Comparison of ENCODE assay signal across 17 cellular contexts in the genomic region with DNA sequence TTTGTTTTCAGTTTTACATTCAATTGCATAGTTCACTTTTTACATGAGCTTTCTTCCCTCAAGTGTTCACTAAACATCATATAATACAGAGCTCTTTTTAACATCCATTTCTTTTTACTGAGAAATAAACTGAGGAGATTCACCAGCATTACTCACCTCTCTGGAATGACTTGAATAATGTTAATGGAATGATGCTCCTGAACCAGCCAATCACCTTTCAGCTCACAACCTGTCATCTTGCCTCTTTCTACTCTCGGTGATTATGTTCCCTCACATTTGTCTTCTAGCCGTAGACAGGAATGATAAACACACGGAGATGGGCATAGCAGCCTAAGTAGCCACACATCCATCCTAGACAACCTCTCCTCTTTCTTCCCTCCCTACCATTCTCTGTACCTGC.
DNase-seq lines count a peak whose midpoint lies in the region; ATAC-seq and TF ChIP-seq lines count a peak whose summit lies in the region.
"Had no signal": no experiment of that assay in that cellular context is flagged by ENCODE, and none has a peak within 500 bp of the region (broad histone marks: within the 10 kb centered on the region; RNA-seq: fewer than 3 reads in every experiment).

No MANE protein-coding gene starts in this region.

- peaks cover 20% of the 10 kb centered on the region for H3K4me1 Mint-ChIP-seq in mesothelial cell of epicardium
- H3K4me1 Mint-ChIP-seq: immature natural killer cell had no signal

- no peak for TF ChIP-seq EP300 in sigmoid colon (IDR thresholded peaks at IDR 0.05)

- WGBS in sigmoid colon, 2 donors = 79 to 87% methylated on average over 3 of the region's 3 CpGs

- H3K4me3 Mint-ChIP-seq in mesothelial cell of epicardium = no peak overlapping the region
- H3K4me3 Mint-ChIP-seq: immature natural killer cell; neural crest cell; stimulated activated naive CD8-positive, alpha-beta T cell treated with anti-CD3 and anti-CD28 coated beads, Interleukin-15, Interleukin-2, amounts not matched to agents 100 ng/mL and 50 ng/mL, for 24 hours had no signal

- TF ChIP-seq CTCF in mesothelial cell of epicardium (IDR thresholded peaks at IDR 0.05; ENCODE audit: unreplicated experiment) (no peak), sigmoid colon (IDR thresholded peaks at IDR 0.05) (no peak), upper lobe of right lung (IDR thresholded peaks at IDR 0.05) (no peak)

- H3K36me3 ChIP-seq in sigmoid colon (no peaks in the 10 kb centered on the region), upper lobe of right lung (no peaks in the 10 kb centered on the region)

- H3K27ac Mint-ChIP-seq in mesothelial cell of epicardium = peak overlapping the region; percentile 2
- H3K27ac Mint-ChIP-seq: immature natural killer cell; stimulated activated naive CD8-positive, alpha-beta T cell treated with anti-CD3 and anti-CD28 coated beads, Interleukin-15, Interleukin-2, amounts not matched to agents 100 ng/mL and 50 ng/mL, for 24 hours had no signal

- no peaks in the 10 kb centered on the region for H3K9me3 ChIP-seq in sigmoid colon
- H3K9me3 ChIP-seq in upper lobe of right lung = no peaks in the 10 kb centered on the region

- no peaks in the 10 kb centered on the region for H3K36me3 Mint-ChIP-seq in mesothelial cell of epicardium

- H3K9me3 Mint-ChIP-seq in mesothelial cell of epicardium = no peaks in the 10 kb centered on the region
- H3K9me3 Mint-ChIP-seq: stimulated activated naive CD8-positive, alpha-beta T cell treated with anti-CD3 and anti-CD28 coated beads, Interleukin-15, Interleukin-2, amounts not matched to agents 100 ng/mL and 50 ng/mL, for 24 hours had no signal

- TF ChIP-seq POLR2A in sigmoid colon (IDR thresholded peaks at IDR 0.05) = no peak

- peaks cover 6% of the 10 kb centered on the region for H3K27me3 Mint-ChIP-seq in mesothelial cell of epicardium (ENCODE audit: low read depth)

- no peak overlapping the region for H3K27ac ChIP-seq in sigmoid colon
- no peak overlapping the region for H3K27ac ChIP-seq in upper lobe of right lung

- H3K4me1 ChIP-seq in sigmoid colon (peaks cover 0 to 10% (median 0%) of the 10 kb centered on the region in 4 donors), upper lobe of right lung (no peaks in the 10 kb centered on the region)

- peak; percentile 83 for DNase-seq in Daoy (ENCODE audit: low read depth)
- DNase-seq in NCI-H226 = peak; percentile 96
- DNase-seq in dedifferentiated amniotic fluid mesenchymal stem cell (ENCODE audit: extremely low spot score) = peak; percentile 47
- no peak for DNase-seq in mesothelial cell of epicardium (ENCODE audit: low spot score in 2 of 2, unreplicated experiment in 2 of 2)
- no peak for DNase-seq in SHP77 (lab: John Stamatoyannopoulos, UW)
- DNase-seq in sigmoid colon = no peak
- no peak for DNase-seq in central memory CD4-positive, alpha-beta T cell
- no peak for DNase-seq in upper lobe of right lung
- DNase-seq: activated CD4-positive, alpha-beta T cell treated with anti-CD3 and anti-CD28 coated beads for 1 hour; COR-L47; effector memory CD4-positive, alpha-beta T cell; immature natural killer cell; KBM-7; stimulated activated CD4-positive, alpha-beta T cell treated with anti-CD3 and anti-CD28 coated beads, Interleukin-2, amount 100 ng/mL, for 24 hours had no signal

- ATAC-seq in upper lobe of right lung = no peak
- ATAC-seq: Right ventricle myocardium inferior had no signal

- H3K4me3 ChIP-seq in sigmoid colon (no peak overlapping the region), upper lobe of right lung (no peak overlapping the region)

- no peaks in the 10 kb centered on the region for H3K27me3 ChIP-seq in sigmoid colon
- H3K27me3 ChIP-seq in upper lobe of right lung = no peaks in the 10 kb centered on the region

- intact Hi-C loops in sigmoid colon (cut with DNase I) = no loop called here
- intact Hi-C loops in upper lobe of right lung (cut with DNase I) = no loop called here

Comparison
In these comparisons a context has a peak if more than half of its experiments do, and no peak if none do; other contexts are left out.
1. DNase-seq: peak in Daoy (single experiment), NCI-H226 (single experiment) and dedifferentiated amniotic fluid mesenchymal stem cell (single experiment); none in mesothelial cell of epicardium (0 of 2), SHP77 (0 of 2), sigmoid colon (single experiment), central memory CD4-positive, alpha-beta T cell (single experiment) and upper lobe of right lung (single experiment).